ENCODE assay signal across 2 cellular contexts in genomic region chr7:12685550-12685949, GRCh38.
TF ChIP-seq lines count a peak whose summit lies in the region.

No MANE protein-coding gene starts in this region.

TF ChIP-seq in SK-N-SH, 30 proteins besides CTCF, POLR2A, EP300 and RAD21 (continued from another document):
- TF ChIP-seq MEF2A (IDR thresholded peaks at IDR 0.05; ENCODE audit: borderline replicate concordance, low read depth), result no peak

TF ChIP-seq in SK-N-SH treated with all-trans-retinoic acid at 6 μM for 48 hours, 23 proteins besides CTCF, POLR2A, EP300 and RAD21 (continued from another document):
- TF ChIP-seq TSHZ2 (CRISPR knock-in tag; IDR thresholded peaks at IDR 0.05) (no peak), GLIS3 (CRISPR knock-in tag; IDR thresholded peaks at IDR 0.05) (no peak), ZFP3 (CRISPR knock-in tag; IDR thresholded peaks at IDR 0.05) (no peak), SNAI2 (CRISPR knock-in tag; IDR thresholded peaks at IDR 0.05) (no peak), PPARA (CRISPR knock-in tag; IDR thresholded peaks at IDR 0.05; ENCODE audit: borderline replicate concordance) (no peak), TOX (CRISPR knock-in tag; IDR thresholded peaks at IDR 0.05; ENCODE audit: borderline replicate concordance) (no peak), ZFP30 (CRISPR knock-in tag; IDR thresholded peaks at IDR 0.05) (no peak), CSDC2 (CRISPR knock-in tag; IDR thresholded peaks at IDR 0.05) (no peak), OSR1 (CRISPR knock-in tag; IDR thresholded peaks at IDR 0.05) (no peak)
